Comparison of ENCODE assay signal across 8 cellular contexts in genomic region chr20:63741354-63741675, GRCh38. TPM values are rescaled to one million over a fixed set of nuclear protein-coding genes. Genes with fewer than 3 reads are reported as not detected.
DNase-seq lines count a peak whose midpoint lies in the region; FAIRE-seq and TF ChIP-seq lines count a peak whose summit lies in the region.

No MANE protein-coding gene starts in this region.

- peak overlapping the region; percentile 78 for H3K9ac ChIP-seq in GM23248
- peak overlapping the region; percentile 89 for H3K9ac ChIP-seq in skeletal muscle satellite cell (ENCODE audit: low read depth, low read length)

- TF ChIP-seq CTCF in WERI-Rb-1 (IDR thresholded peaks at IDR 0.05; ENCODE audit: low read depth, low read length) (no peak), fibroblast of villous mesenchyme (IDR thresholded peaks at IDR 0.05; ENCODE audit: insufficient read depth, low read depth, low read length) (no peak)

- H4K20me1 ChIP-seq in GM23248 (ENCODE audit: insufficient read depth), result no peaks in the 10 kb centered on the region

- no peak for FAIRE-seq in GM12892 (lab: Jason Lieb, UNC)

- no peaks in the 10 kb centered on the region for H3K9me2 ChIP-seq in GM23248 (ENCODE audit: insufficient read depth)

- in situ Hi-C loops in GM23248 (cut with MboI), result no loop called here

- 34 to 37% methylated on average over 6 of the region's 6 CpGs for WGBS in GM23248 (ENCODE audit: low coverage in 1 of 2, low lambda C conversion rate in 2 of 2, missing lambda C conversion rate in 2 of 2), 2 experiments

- H3K27ac ChIP-seq in GM23248, result no peak overlapping the region
- peak overlapping the region; percentile 78 for H3K27ac ChIP-seq in WERI-Rb-1

- H3K4me2 ChIP-seq in GM23248 (ENCODE audit: unreplicated experiment), result peak overlapping the region; percentile 70
- peak overlapping the region; percentile 100 for H3K4me2 ChIP-seq in skeletal muscle satellite cell (ENCODE audit: low read length)

- H3K36me3 ChIP-seq in GM23248 (ENCODE audit: low read depth), result 0 out of 2 replicates have a peak, but pooled peaks cover 8% of the 10 kb centered on the region
- H3K36me3 ChIP-seq in WERI-Rb-1, result peaks cover 15% of the 10 kb centered on the region
- peaks cover 24% of the 10 kb centered on the region for H3K36me3 ChIP-seq in skeletal muscle satellite cell (ENCODE audit: insufficient read depth, low read length)

- H3K27me3 ChIP-seq in GM23248 (replicated peaks; ENCODE audit: insufficient read depth) (no peaks in the 10 kb centered on the region), WERI-Rb-1 (ENCODE audit: insufficient read depth, low read depth, severe bottlenecking) (no peaks in the 10 kb centered on the region), skeletal muscle satellite cell (ENCODE audit: control insufficient read depth, insufficient read depth, low read length) (no peaks in the 10 kb centered on the region)

- no peak for DNase-seq in GM23248
- no peak for DNase-seq in WERI-Rb-1
- DNase-seq in fibroblast of villous mesenchyme (ENCODE audit: low read depth), result no peak
- DNase-seq in AG20443 (ENCODE audit: low spot score), result no peak
- no peak for DNase-seq in GM12892 (ENCODE audit: insufficient read length)
- DNase-seq in cortex of kidney (lab: John Stamatoyannopoulos, UW), result no peak
- no peak for DNase-seq in glomerular visceral epithelial cell (ENCODE audit: extremely low spot score)

- 0 out of 2 replicates have a peak overlapping the region, but pooled peaks have one; percentile 36 for H2AFZ ChIP-seq in GM23248

- H3K9me3 ChIP-seq in GM23248 (ENCODE audit: low read depth) (no peaks in the 10 kb centered on the region), WERI-Rb-1 (ENCODE audit: severe bottlenecking) (no peaks in the 10 kb centered on the region), skeletal muscle satellite cell (replicated peaks; ENCODE audit: low read length) (no peaks in the 10 kb centered on the region)

- peak overlapping the region; percentile 68 for H3K4me3 ChIP-seq in GM23248
- peak overlapping the region; percentile 69 for H3K4me3 ChIP-seq in WERI-Rb-1 (ENCODE audit: low read depth, low read length)
- H3K4me3 ChIP-seq in fibroblast of villous mesenchyme (ENCODE audit: low read depth, low read length), result peak overlapping the region; percentile 78
- H3K4me3 ChIP-seq in skeletal muscle satellite cell (ENCODE audit: low read length), result peak overlapping the region; percentile 90

- TF ChIP-seq POLR2A in GM12892 (IDR thresholded peaks at IDR 0.05; ENCODE audit: low read depth, low read length), result no peak

- H3K4me1 ChIP-seq in GM23248 (ENCODE audit: insufficient read depth) (peaks cover 7% of the 10 kb centered on the region; the same call in 1 of the 2 replicates), skeletal muscle satellite cell (ENCODE audit: control insufficient read depth, insufficient read depth, low read length) (peaks cover 17% of the 10 kb centered on the region)

- peaks cover 12% of the 10 kb centered on the region; the same call in 1 of the 2 replicates for H3F3A ChIP-seq in GM23248 (ENCODE audit: insufficient read depth)

- no peaks in the 10 kb centered on the region for H3K79me2 ChIP-seq in GM23248 (ENCODE audit: insufficient read depth)

RNA-seq across cellular contexts. Expression of gene SLC2A4RG, which starts 1.7 kb away (rescaled TPM):
- 63.9 and 64.9 TPM in 2 replicates for total RNA-seq in GM23248 (2014; rRNA removed; shearing (Covaris generic))
- polyA plus RNA-seq in GM23248 (2016; fragmentation: Nextera tagmentation; extraction: Ambion mirVana), result 21.3 and 22.7 TPM in 2 replicates
- 24.2 and 35.1 TPM in 2 replicates for total RNA-seq in fibroblast of villous mesenchyme
- total RNA-seq in skeletal muscle satellite cell (2012; rRNA removed), result 28.9 and 33.4 TPM in 2 replicates
- 8.6 TPM for polyA plus RNA-seq in GM12892 (2012; ENCODE audit: missing spikeins)

RNA-seq across cellular contexts. Expression of gene LIME1, which starts 4.9 kb away (rescaled TPM):
- total RNA-seq in GM23248 (2014; rRNA removed; shearing (Covaris generic)), result 14.1 and 32.0 TPM in 2 replicates
- polyA plus RNA-seq in GM23248 (2016; fragmentation: Nextera tagmentation; extraction: Ambion mirVana), result 2.4 and 3.7 TPM in 2 replicates
- total RNA-seq in fibroblast of villous mesenchyme, result 3.5 TPM in 2 replicates
- 2.6 and 5.6 TPM in 2 replicates for total RNA-seq in skeletal muscle satellite cell (2012; rRNA removed)
- polyA plus RNA-seq in GM12892 (2012; ENCODE audit: missing spikeins), result 0.47 TPM

RNA-seq across cellular contexts. Expression of gene ZGPAT, which starts 33.5 kb away (rescaled TPM):
- 26.2 and 28.5 TPM in 2 replicates for total RNA-seq in GM23248 (2014; rRNA removed; shearing (Covaris generic))
- polyA plus RNA-seq in GM23248 (2016; fragmentation: Nextera tagmentation; extraction: Ambion mirVana), result 19.9 and 22.7 TPM in 2 replicates
- total RNA-seq in fibroblast of villous mesenchyme, result 19.4 and 20.3 TPM in 2 replicates
- 15.3 and 17.2 TPM in 2 replicates for total RNA-seq in skeletal muscle satellite cell (2012; rRNA removed)
- 8.6 TPM for polyA plus RNA-seq in GM12892 (2012; ENCODE audit: missing spikeins)

RNA-seq across cellular contexts. Expression of gene ARFRP1, which starts 33.5 kb away (rescaled TPM):
- 61.4 and 65.9 TPM in 2 replicates for total RNA-seq in GM23248 (2014; rRNA removed; shearing (Covaris generic))
- polyA plus RNA-seq in GM23248 (2016; fragmentation: Nextera tagmentation; extraction: Ambion mirVana), result 57.6 and 60.8 TPM in 2 replicates
- total RNA-seq in fibroblast of villous mesenchyme, result 24.2 and 30.3 TPM in 2 replicates
- 21.2 and 26.1 TPM in 2 replicates for total RNA-seq in skeletal muscle satellite cell (2012; rRNA removed)
- 14.8 TPM for polyA plus RNA-seq in GM12892 (2012; ENCODE audit: missing spikeins)

RNA-seq across cellular contexts. Expression of gene TNFRSF6B, which starts 44.9 kb away (rescaled TPM):
- 36.9 and 39.9 TPM in 2 replicates for total RNA-seq in GM23248 (2014; rRNA removed; shearing (Covaris generic))
- polyA plus RNA-seq in GM23248 (2016; fragmentation: Nextera tagmentation; extraction: Ambion mirVana), result 17.4 and 17.5 TPM in 2 replicates
- total RNA-seq in fibroblast of villous mesenchyme, result 31.5 and 44.5 TPM in 2 replicates
- total RNA-seq in skeletal muscle satellite cell (2012; rRNA removed), result 0.51 and 4.4 TPM in 2 replicates
- polyA plus RNA-seq in GM12892 (2012; ENCODE audit: missing spikeins), result not detected
